In the genomic region with DNA sequence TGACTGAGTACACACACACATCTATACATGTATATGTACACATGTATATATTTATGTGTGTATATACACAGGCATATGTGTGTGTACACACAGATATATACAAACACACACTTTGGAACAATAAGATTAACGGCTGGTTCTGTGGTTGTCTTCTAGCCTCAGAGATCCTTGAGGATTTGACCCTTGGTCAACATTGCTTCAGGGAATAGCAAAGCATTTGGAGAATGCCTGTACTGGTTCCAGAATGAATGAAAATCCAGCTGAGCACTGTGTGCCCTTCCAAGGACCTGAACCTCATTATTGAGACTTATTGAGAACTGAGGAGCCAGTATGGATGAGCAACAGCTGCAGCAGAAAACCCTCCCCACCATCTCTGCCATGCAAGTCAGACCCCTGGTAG, we compare ENCODE assay signal across 23 cellular contexts.
"Had no signal": no experiment of that assay in that cellular context is flagged by ENCODE, and none has a peak within 500 bp of the region (broad histone marks: within the 10 kb centered on the region; RNA-seq: fewer than 3 reads in every experiment).

No MANE protein-coding gene starts in this region.

- H3K4me1 Mint-ChIP-seq: activated CD4-positive, alpha-beta T cell treated with anti-CD3 and anti-CD28 coated beads, Interleukin-2, amount 10 ng/mL, durations not matched to agents 24 days and 14 days; activated naive CD8-positive, alpha-beta T cell treated with anti-CD3 and anti-CD28 coated beads, Interleukin-2, amount 10 ng/mL, durations not matched to agents 7 days and 5 days; central memory CD8-positive, alpha-beta T cell; stimulated activated naive B cell treated with anti-CD40 and anti-IgM and Interleukin-4, amounts not matched to agents 10 μg/mL and 1 μg/mL and 100 μg/mL, for 72 hours had no signal

- H3K36me3 ChIP-seq: heart right ventricle, left ventricle myocardium inferior, pancreas, sigmoid colon, spleen, thyroid gland had no signal

- H3K27me3 ChIP-seq: heart right ventricle, pancreas, sigmoid colon, spleen, thyroid gland had no signal

- H3K4me3 Mint-ChIP-seq: activated CD4-positive, alpha-beta T cell treated with anti-CD3 and anti-CD28 coated beads, Interleukin-2, amount 10 ng/mL, durations not matched to agents 24 days and 14 days; activated CD8-positive, alpha-beta T cell treated with anti-CD3 and anti-CD28 coated beads for 36 hours; activated naive CD8-positive, alpha-beta T cell treated with anti-CD3 and anti-CD28 coated beads, Interleukin-2, amount 10 ng/mL, durations not matched to agents 7 days and 5 days; activated T-cell treated with anti-CD3 and anti-CD28 coated beads, Interleukin-2, amount 50 U/mL, for 24 hours; central memory CD8-positive, alpha-beta T cell; naive B cell; stimulated activated naive B cell treated with anti-CD40 and anti-IgM and Interleukin-4, amounts not matched to agents 10 μg/mL and 1 μg/mL and 100 μg/mL, for 72 hours had no signal

- H3K27ac ChIP-seq: heart right ventricle, left ventricle myocardium inferior, pancreas, sigmoid colon, spleen, thyroid gland had no signal

- H3K4me1 ChIP-seq: pancreas, sigmoid colon, spleen, thyroid gland had no signal

- DNase-seq: activated CD4-positive, alpha-beta T cell treated with anti-CD3 and anti-CD28 coated beads, Interleukin-2, amount 10 ng/mL, durations not matched to agents 24 days and 14 days; activated CD4-positive, CD25-positive, alpha-beta regulatory T cell; activated CD8-positive, alpha-beta T cell treated with anti-CD3 and anti-CD28 coated beads for 36 hours; activated naive CD4-positive, alpha-beta T cell treated with Interleukin-2 at 50 U/mL for 16 hours; activated naive CD8-positive, alpha-beta T cell treated with anti-CD3 and anti-CD28 coated beads, Interleukin-2, amount 10 ng/mL, durations not matched to agents 7 days and 5 days; activated T-cell treated with anti-CD3 and anti-CD28 coated beads, Interleukin-2, amount 50 U/mL, for 24 hours; cortex of kidney; effector CD4-positive, alpha-beta T cell; heart right ventricle; kidney glomerular epithelial cell; left ventricle myocardium inferior; mammary epithelial cell; naive B cell; pancreas; sigmoid colon; spleen; stimulated activated CD4-positive, alpha-beta T cell treated with anti-CD3 and anti-CD28 coated beads, Interleukin-4, amount 100 ng/mL, for 4 hours; stimulated activated naive B cell treated with anti-CD40 and anti-IgM and Interleukin-4, amounts not matched to agents 10 μg/mL and 1 μg/mL and 100 μg/mL, for 72 hours; T-helper 1 cell; T-helper 9 cell; thyroid gland had no signal

- H3K9me3 Mint-ChIP-seq: activated CD4-positive, alpha-beta T cell treated with anti-CD3 and anti-CD28 coated beads, Interleukin-2, amount 10 ng/mL, durations not matched to agents 24 days and 14 days; activated T-cell treated with anti-CD3 and anti-CD28 coated beads, Interleukin-2, amount 50 U/mL, for 24 hours had no signal

- H3K4me3 ChIP-seq: heart right ventricle, left ventricle myocardium inferior, pancreas, sigmoid colon, spleen, thyroid gland had no signal

- H3K36me3 Mint-ChIP-seq: activated naive CD8-positive, alpha-beta T cell treated with anti-CD3 and anti-CD28 coated beads, Interleukin-2, amount 10 ng/mL, durations not matched to agents 7 days and 5 days; stimulated activated naive B cell treated with anti-CD40 and anti-IgM and Interleukin-4, amounts not matched to agents 10 μg/mL and 1 μg/mL and 100 μg/mL, for 72 hours had no signal

- H3K27ac Mint-ChIP-seq: activated CD4-positive, alpha-beta T cell treated with anti-CD3 and anti-CD28 coated beads, Interleukin-2, amount 10 ng/mL, durations not matched to agents 24 days and 14 days; activated CD8-positive, alpha-beta T cell treated with anti-CD3 and anti-CD28 coated beads for 36 hours; activated naive CD8-positive, alpha-beta T cell treated with anti-CD3 and anti-CD28 coated beads, Interleukin-2, amount 10 ng/mL, durations not matched to agents 7 days and 5 days; activated T-cell treated with anti-CD3 and anti-CD28 coated beads, Interleukin-2, amount 50 U/mL, for 24 hours; activated T-helper 2 cell treated with anti-CD3 and anti-CD28 coated beads, Interferon-gamma antibody, Interleukin-2, Interleukin-4, amounts not matched to agents 10 μg/mL and 5 μg/mL and 100 μg/mL, durations not matched to agents 14 hours and 24 hours and 36 hours; naive B cell; stimulated activated naive B cell treated with anti-CD40 and anti-IgM and Interleukin-4, amounts not matched to agents 10 μg/mL and 1 μg/mL and 100 μg/mL, for 72 hours had no signal

- H3K9me3 ChIP-seq: heart right ventricle, left ventricle myocardium inferior, pancreas, sigmoid colon, thyroid gland had no signal

- ATAC-seq: activated CD8-positive, alpha-beta T cell treated with anti-CD3 and anti-CD28 coated beads for 36 hours; pancreas; stimulated activated naive B cell treated with anti-CD40 and anti-IgM and Interleukin-4, amounts not matched to agents 10 μg/mL and 1 μg/mL and 100 μg/mL, for 72 hours had no signal
